5 cellular contexts compared by ENCODE assay signal in genomic region chr15:44860168-44860567, GRCh38.
A peak's percentile ranks its signal among the peaks of the same experiment; 100 is the strongest.
DNase-seq lines count a peak whose midpoint lies in the region; ATAC-seq, FAIRE-seq and TF ChIP-seq lines count a peak whose summit lies in the region.
"Not testable (repeated sequence)": the region's sequence is repeated elsewhere in the genome, so short reads cannot be mapped to it uniquely, and the experiment has no call there.

No MANE protein-coding gene starts in this region.

- not testable (repeated sequence) for TF ChIP-seq CTCF in HCT116 (IDR thresholded peaks at IDR 0.05 in 2 of 3, conservative IDR thresholded peaks at IDR 0.05 in 1 of 3; ENCODE audit: borderline replicate concordance in 1 of 3, insufficient read depth in 1 of 3, low read depth in 2 of 3, low read length in 2 of 3); right lobe of liver (IDR thresholded peaks at IDR 0.05)

- TF ChIP-seq POLR2A in GM12891 (IDR thresholded peaks at IDR 0.05; ENCODE audit: low read depth, low read length); HCT116 (IDR thresholded peaks at IDR 0.05; ENCODE audit: borderline replicate concordance, extremely low read depth, insufficient read depth, insufficient read length); right lobe of liver (IDR thresholded peaks at IDR 0.05): not testable (repeated sequence)

- H3K9me3 ChIP-seq in HCT116 (ENCODE audit: control insufficient read depth in 1 of 2, insufficient read depth in 1 of 2, low read depth in 1 of 2, low read length in 2 of 2); MG63; right lobe of liver: not testable (repeated sequence)

- not testable (repeated sequence) for H3K4me2 ChIP-seq in HCT116 (ENCODE audit: low read length)

- not testable (repeated sequence) for TF ChIP-seq RAD21 in HCT116 (IDR thresholded peaks at IDR 0.05; ENCODE audit: low read depth)

- not testable (repeated sequence) for H3K4me1 ChIP-seq in HCT116 (ENCODE audit: control insufficient read depth in 1 of 2, insufficient read depth in 2 of 2, low read length in 2 of 2)
- H3K4me1 ChIP-seq in right lobe of liver, result peaks cover 0 to 37% (median 0%) of the 10 kb centered on the region in 4 donors

- not testable (repeated sequence) for DNase-seq in GM12891 (ENCODE audit: insufficient read length, low spot score); HCT116 (ENCODE audit: low read depth, low spot score)
- peak; percentile 23 for DNase-seq in MG63
- peak; percentile 73 for DNase-seq in left lobe of liver (ENCODE audit: low spot score)
- DNase-seq in right lobe of liver, result peak; percentile 58 to 92 (median 71)

- WGBS in right lobe of liver (ENCODE audit: insufficient coverage, low coverage, low lambda C conversion rate, missing lambda C conversion rate), result 56% methylated on average over 2 of the region's 2 CpGs

- H3K4me3 ChIP-seq in HCT116 (replicated peaks in 1 of 2; ENCODE audit: low read depth in 1 of 2, low read length in 2 of 2); MG63; right lobe of liver: not testable (repeated sequence)

- H3K9me2 ChIP-seq in HCT116 (ENCODE audit: insufficient read depth), result not testable (repeated sequence)

- H3K9ac ChIP-seq in HCT116 (ENCODE audit: low read length), result not testable (repeated sequence)

- not testable (repeated sequence) for ATAC-seq in HCT116
- ATAC-seq in left lobe of liver (peak; percentile 73), right lobe of liver (peak; percentile 74 to 87 (median 84))

- not testable (repeated sequence) for H3K36me3 ChIP-seq in HCT116 (ENCODE audit: control insufficient read depth in 1 of 2, insufficient read depth in 2 of 2, low read length in 2 of 2); MG63; right lobe of liver

- not testable (repeated sequence) for H4K20me1 ChIP-seq in HCT116 (ENCODE audit: insufficient read depth)

- intact Hi-C loops in HCT116 (cut with micrococcal nuclease); right lobe of liver (cut with DNase I): not testable (repeated sequence)

- not testable (repeated sequence) for H3K27ac ChIP-seq in HCT116 (ENCODE audit: low read depth, low read length)
- H3K27ac ChIP-seq in right lobe of liver, result peak overlapping the region in 1 of 3 donors; percentile 68

- peak; percentile 20 for FAIRE-seq in GM12891 (lab: Jason Lieb, UNC)

- not testable (repeated sequence) for H3K27me3 ChIP-seq in HCT116 (ENCODE audit: insufficient read depth, low read length); MG63; right lobe of liver

- RAD21 ChIA-PET in HCT116 (lab: Charles Lee; ENCODE audit: low non-redundant PET in 1 of 2, low total read pairs in 2 of 2, uncharacterized antibody in 2 of 2, unreplicated experiment in 2 of 2), result not testable (repeated sequence)

- H3K79me2 ChIP-seq in HCT116 (ENCODE audit: insufficient read depth, low read length), result not testable (repeated sequence)

- POLR2A ChIA-PET in HCT116 (lab: Charles Lee), result not testable (repeated sequence)

- BruUV-seq in HCT116 (replicated peaks; lab: Mats Ljungman, UMichigan), result TSS peak; percentile 78

- CTCF ChIA-PET in HCT116 (lab: Charles Lee), result not testable (repeated sequence)

- H2AFZ ChIP-seq in HCT116 (ENCODE audit: low read depth, low read length, poor library complexity, severe bottlenecking), result not testable (repeated sequence)
